ENCODE assay signal across 30 cellular contexts in genomic region chr2:141316103-141316502, GRCh38.
DNase-seq lines count a peak whose midpoint lies in the region; TF ChIP-seq lines count a peak whose summit lies in the region.
"Had no signal": no experiment of that assay in that cellular context is flagged by ENCODE, and none has a peak within 500 bp of the region (broad histone marks: within the 10 kb centered on the region; RNA-seq: fewer than 3 reads in every experiment).

No MANE protein-coding gene starts in this region.

- H2AK5ac ChIP-seq in neuronal stem cell (ENCODE audit: low read depth, low read length) = no peak overlapping the region

- no peak overlapping the region for H3K18ac ChIP-seq in neuronal stem cell (ENCODE audit: low read length)

- no peaks in the 10 kb centered on the region for H3K36me3 ChIP-seq in neural cell (ENCODE audit: insufficient read depth, low read length)
- no peaks in the 10 kb centered on the region for H3K36me3 ChIP-seq in neuronal stem cell (replicated peaks in 1 of 2; ENCODE audit: control insufficient read depth in 2 of 2, insufficient read depth in 2 of 2, low read length in 2 of 2)
- no peaks in the 10 kb centered on the region for H3K36me3 ChIP-seq in smooth muscle cell (ENCODE audit: low read depth)
- H3K36me3 ChIP-seq: BE2C; BLaER1; BLaER1 treated with 17β-estradiol and CSF1 and Interleukin-3, amounts not matched to agents 10 nM and 100 nM had no signal

- no peak overlapping the region for H2BK15ac ChIP-seq in neuronal stem cell (ENCODE audit: low read length)

- no peak overlapping the region for H2BK5ac ChIP-seq in neuronal stem cell (ENCODE audit: low read length)

- H3K9ac ChIP-seq in neural cell (ENCODE audit: low read length) (no peak overlapping the region), neuronal stem cell (ENCODE audit: low read depth, low read length, poor library complexity) (no peak overlapping the region), smooth muscle cell (ENCODE audit: low read depth) (no peak overlapping the region)
- H3K9ac ChIP-seq: BLaER1; BLaER1 treated with 17β-estradiol and CSF1 and Interleukin-3, amounts not matched to agents 10 nM and 100 nM had no signal

- H3K9me2 ChIP-seq in neural cell (ENCODE audit: insufficient read depth, low read length) = no peaks in the 10 kb centered on the region

- no peak overlapping the region for H2BK12ac ChIP-seq in neuronal stem cell (ENCODE audit: low read length)

- TF ChIP-seq EP300 in neural cell (conservative IDR thresholded peaks at IDR 0.05; ENCODE audit: poor library complexity, severe bottlenecking) = peak; percentile 63

- WGBS in neuronal stem cell (ENCODE audit: extremely low coverage in 2 of 2, insufficient read length in 2 of 2, insufficient replicate concordance in 1 of 2), 2 donors = no CpG with 5 or more reads among the region's 3 CpGs
- WGBS in smooth muscle cell (ENCODE audit: low lambda C conversion rate) = 92% methylated on average over 3 of the region's 3 CpGs

- intact Hi-C loops in posterior cingulate gyrus (cut with DNase I) = no loop called here

- no peak overlapping the region for H3K14ac ChIP-seq in neuronal stem cell (ENCODE audit: low read length)

- DNase-seq in neuronal stem cell (ENCODE audit: low spot score) (no peak), smooth muscle cell (lab: John Stamatoyannopoulos, UW; ENCODE audit: unreplicated experiment) (no peak), KBM-7 (no peak), posterior cingulate gyrus (no peak), NCI-H69 (lab: John Stamatoyannopoulos, UW) (no peak)
- DNase-seq: 8988T; ACHN; AML-193; BE2C; C1 segment of cervical spinal cord; Caco-2; Calu3; CD4-positive, alpha-beta memory T cell; CD4-positive, alpha-beta T cell; CD4-positive, CD25-positive, alpha-beta regulatory T cell; CD8-positive, alpha-beta memory T cell; CD8-positive, alpha-beta T cell; COR-L47; DMS 273 treated with DMSO at 0.1 percent for 48 hours; DMS153; DMS53; DMS79; DMS79 treated with DMSO at 0.1 percent for 48 hours; EL had no signal

- no peak overlapping the region for H3K4me2 ChIP-seq in neural cell (ENCODE audit: low read length)
- no peak overlapping the region for H3K4me2 ChIP-seq in neuronal stem cell (ENCODE audit: insufficient read depth, low read length, poor library complexity, severe bottlenecking)
- peak overlapping the region; percentile 46 for H3K4me2 ChIP-seq in smooth muscle cell
- H3K4me2 ChIP-seq: A549; BLaER1; BLaER1 treated with 17β-estradiol and CSF1 and Interleukin-3, amounts not matched to agents 10 nM and 100 nM had no signal

- H3K9me3 ChIP-seq in neural cell (ENCODE audit: low read length) (no peaks in the 10 kb centered on the region), neuronal stem cell (replicated peaks in 1 of 2; ENCODE audit: control insufficient read depth in 2 of 2, insufficient read depth in 1 of 2, low read depth in 1 of 2, low read length in 2 of 2) (no peaks in the 10 kb centered on the region), smooth muscle cell (replicated peaks; ENCODE audit: low read depth) (no peaks in the 10 kb centered on the region)
- H3K9me3 ChIP-seq: A549; BE2C; BLaER1; BLaER1 treated with 17β-estradiol and CSF1 and Interleukin-3, amounts not matched to agents 10 nM and 100 nM; Caco-2 had no signal

- no peak overlapping the region for H2BK120ac ChIP-seq in neuronal stem cell (ENCODE audit: low read depth, low read length)

- H3K79me2 ChIP-seq in neural cell (replicated peaks; ENCODE audit: insufficient read depth, low read length) (no peaks in the 10 kb centered on the region), smooth muscle cell (ENCODE audit: low read depth) (no peaks in the 10 kb centered on the region)

- no peak overlapping the region for H3K4ac ChIP-seq in neuronal stem cell (ENCODE audit: low read length)

- no peaks in the 10 kb centered on the region for H3K27me3 ChIP-seq in neural cell (ENCODE audit: insufficient read depth, low read depth, low read length)
- H3K27me3 ChIP-seq in neuronal stem cell (ENCODE audit: control insufficient read depth in 3 of 3, insufficient read depth in 3 of 3, low read depth in 1 of 3, low read length in 3 of 3) = no peaks in the 10 kb centered on the region
- no peaks in the 10 kb centered on the region for H3K27me3 ChIP-seq in smooth muscle cell (ENCODE audit: low read depth)
- H3K27me3 ChIP-seq: BE2C; BLaER1; BLaER1 treated with 17β-estradiol and CSF1 and Interleukin-3, amounts not matched to agents 10 nM and 100 nM had no signal

- TF ChIP-seq CTCF in neural cell (IDR thresholded peaks at IDR 0.05; ENCODE audit: poor library complexity, severe bottlenecking) (no peak), smooth muscle cell (IDR thresholded peaks at IDR 0.05; ENCODE audit: borderline replicate concordance, insufficient read depth, poor library complexity, severe bottlenecking) (no peak)

- peak overlapping the region; percentile 29 for H3K27ac ChIP-seq in neural cell (ENCODE audit: low read length)
- H3K27ac ChIP-seq in neuronal stem cell (replicated peaks; ENCODE audit: low read length) = no peak overlapping the region
- H3K27ac ChIP-seq in smooth muscle cell (ENCODE audit: low read depth) = no peak overlapping the region
- H3K27ac ChIP-seq: 22Rv1; A549; BLaER1; BLaER1 treated with 17β-estradiol and CSF1 and Interleukin-3, amounts not matched to agents 10 nM and 100 nM; C4-2B had no signal

- no peak overlapping the region for H4K8ac ChIP-seq in neuronal stem cell (ENCODE audit: low read depth, low read length)

- H3K4me1 ChIP-seq in neuronal stem cell (ENCODE audit: control insufficient read depth in 2 of 2, insufficient read depth in 1 of 2, low read depth in 1 of 2, low read length in 2 of 2) = peaks cover 0 to 9% of the 10 kb centered on the region in 2 donors
- H3K4me1 ChIP-seq in smooth muscle cell (ENCODE audit: low read depth) = peaks cover 5% of the 10 kb centered on the region
- H3K4me1 ChIP-seq: A549, BE2C, BLaER1, Caco-2 had no signal

- H3K4me3 ChIP-seq in neural cell (ENCODE audit: low read length) (peak overlapping the region; percentile 2), neuronal stem cell (ENCODE audit: low read length in 2 of 2) (no peak overlapping the region), smooth muscle cell (no peak overlapping the region)
- H3K4me3 ChIP-seq: A549; BLaER1; BLaER1 treated with 17β-estradiol and CSF1 and Interleukin-3, amounts not matched to agents 10 nM and 100 nM had no signal

- H2AFZ ChIP-seq in neural cell (ENCODE audit: low read depth, low read length) (no peak overlapping the region), neuronal stem cell (ENCODE audit: low read length) (peak overlapping the region; percentile 35), smooth muscle cell (ENCODE audit: low read depth) (peak overlapping the region; percentile 76)

- no peak for TF ChIP-seq RAD21 in neural cell (conservative IDR thresholded peaks at IDR 0.05)

- H4K20me1 ChIP-seq in neural cell (ENCODE audit: insufficient read depth) (no peaks in the 10 kb centered on the region), smooth muscle cell (ENCODE audit: low read depth) (no peaks in the 10 kb centered on the region)
- H4K20me1 ChIP-seq: BLaER1; BLaER1 treated with 17β-estradiol and CSF1 and Interleukin-3, amounts not matched to agents 10 nM and 100 nM had no signal

- H3K23ac ChIP-seq in neuronal stem cell (ENCODE audit: low read depth, low read length, poor library complexity) = no peak overlapping the region

- no peaks in the 10 kb centered on the region for H3K79me1 ChIP-seq in neuronal stem cell (ENCODE audit: low read depth, low read length)

- peaks cover 4% of the 10 kb centered on the region for H3F3A ChIP-seq in neural cell (ENCODE audit: insufficient read depth, low read length, poor library complexity, severe bottlenecking)
- H3F3A ChIP-seq in smooth muscle cell (ENCODE audit: low read depth) = no peaks in the 10 kb centered on the region

- in situ Hi-C loops in KBM-7 (cut with MboI; ENCODE audit: low pct_unique_long_range_greater_than_20kb, low sequenced_read_pairs) = no loop called here

- H4K91ac ChIP-seq in neuronal stem cell (ENCODE audit: low read depth, low read length, poor library complexity) = no peak overlapping the region

TF ChIP-seq in neural cell, 6 proteins besides CTCF, POLR2A, EP300 and RAD21:
- no peak for TF ChIP-seq TAF1 (IDR thresholded peaks at IDR 0.05; ENCODE audit: low read depth)
- peak; percentile 58 for TF ChIP-seq POLR2AphosphoS5 (IDR thresholded peaks at IDR 0.05)
